Comparison of ENCODE assay signal across 18 cellular contexts in genomic region chr1:61757945-61758344, GRCh38. TPM values are rescaled to one million over a fixed set of nuclear protein-coding genes. Genes with fewer than 3 reads are reported as not detected.
DNase-seq lines count a peak whose midpoint lies in the region; ATAC-seq and TF ChIP-seq lines count a peak whose summit lies in the region.
"Had no signal": no experiment of that assay in that cellular context is flagged by ENCODE, and none has a peak within 500 bp of the region (broad histone marks: within the 10 kb centered on the region; RNA-seq: fewer than 3 reads in every experiment).

No MANE protein-coding gene starts in this region.

- H3K4me3 ChIP-seq in fibroblast of mammary gland (ENCODE audit: control insufficient read depth, low read depth, low read length) = no peak overlapping the region
- H3K4me3 ChIP-seq: body of pancreas, lower lobe of right lung, thoracic aorta had no signal

- no peak for ATAC-seq in HG03135 (IDR thresholded peaks at IDR 0.05; ENCODE audit: unreplicated experiment)
- ATAC-seq: body of pancreas, lower lobe of right lung had no signal

- no peak for TF ChIP-seq CTCF in fibroblast of mammary gland (conservative IDR thresholded peaks at IDR 0.05; ENCODE audit: control insufficient read depth, insufficient read depth, low read depth, low read length)

- DNase-seq in EH (ENCODE audit: low read depth) (peak; percentile 73), M059J (ENCODE audit: low read depth) (peak; percentile 2), fibroblast of mammary gland (ENCODE audit: low read depth) (peak; percentile 78), renal cortical epithelial cell (ENCODE audit: low read depth) (peak; percentile 43), activated gamma-delta T cell treated with Interleukin-2 at 50 U/mL for 16 hours (no peak), glomerular visceral epithelial cell (ENCODE audit: extremely low spot score) (no peak), amygdala (lab: John Stamatoyannopoulos, UW) (no peak)
- DNase-seq: activated CD4-positive, alpha-beta T cell treated with anti-CD3 and anti-CD28 coated beads, Interleukin-2, amount 50 U/mL, for 1 hour; activated naive CD4-positive, alpha-beta T cell treated with anti-CD3 and anti-CD28 coated beads for 36 hours; BE2C; body of pancreas; dermis blood vessel endothelial cell; lower lobe of right lung; naive B cell; NCI-H1694; stimulated activated CD8-positive, alpha-beta memory T cell treated with anti-CD3 and anti-CD28 coated beads, Interleukin-4, amount 100 ng/mL, for 48 hours had no signal

RNA-seq across cellular contexts. Expression of gene PATJ, which starts 15.7 kb away (rescaled TPM):
- total RNA-seq in M059J (2014; rRNA removed; shearing (Covaris generic)) = 5.4 and 18.0 TPM in 2 replicates
- total RNA-seq in renal cortical epithelial cell = 61.0 and 124 TPM in 2 replicates

RNA-seq across cellular contexts. Expression of gene TM2D1, which starts 33.0 kb away (rescaled TPM):
- 57.3 and 69.8 TPM in 2 replicates for total RNA-seq in M059J (2014; rRNA removed; shearing (Covaris generic))
- total RNA-seq in renal cortical epithelial cell = 72.9 and 93.4 TPM in 2 replicates

Comparison
In these comparisons a context has a peak if more than half of its experiments do, and no peak if none do; other contexts are left out.
1. DNase-seq: peak in EH (single experiment), M059J (single experiment), fibroblast of mammary gland (single experiment) and renal cortical epithelial cell (single experiment); none in activated gamma-delta T cell treated with Interleukin-2 at 50 U/mL for 16 hours (single experiment), glomerular visceral epithelial cell (single experiment) and amygdala (0 of 56).